Comparison of ENCODE assay signal across 31 cellular contexts in genomic region chr9:88013051-88013450, GRCh38.
"Had no signal": no experiment of that assay in that cellular context is flagged by ENCODE, and none has a peak within 500 bp of the region (broad histone marks: within the 10 kb centered on the region; RNA-seq: fewer than 3 reads in every experiment).

No MANE protein-coding gene starts in this region.

- H3K4me1 Mint-ChIP-seq: activated naive CD4-positive, alpha-beta T cell treated with anti-CD3 and anti-CD28 coated beads, Interleukin-2, amount 50 U/mL, for 24 hours had no signal

- H3K27me3 Mint-ChIP-seq: brain had no signal

- DNase-seq: activated CD4-positive, alpha-beta T cell treated with anti-CD3 and anti-CD28 coated beads, Interleukin-2, amount 10 ng/mL, durations not matched to agents 7 days and 5 days; activated CD4-positive, alpha-beta T cell treated with anti-CD3 and anti-CD28 coated beads, Interleukin-2, amount 50 U/mL, for 48 hours; activated CD8-positive, alpha-beta T cell treated with anti-CD3 and anti-CD28 coated beads, Interleukin-2, amount 10 ng/mL, durations not matched to agents 7 days and 5 days; activated gamma-delta T cell; activated naive CD4-positive, alpha-beta T cell treated with Interleukin-2 at 50 U/mL for 16 hours; activated T-cell treated with anti-CD3 and anti-CD28 coated beads, Interleukin-2, amount 50 U/mL, for 24 hours; adrenal gland; caudate nucleus; cerebellar nuclear complex; Karpas-422; NCI-H1105; NCI-H1417 treated with DMSO at 0.1 percent for 48 hours; NCI-H187 treated with DMSO at 0.1 percent for 48 hours; NCI-H2081; NCI-H2171 treated with DMSO at 0.1 percent for 48 hours; NCI-H2227 treated with DMSO at 0.1 percent for 48 hours; NCI-H446; NCI-H510A treated with DMSO at 0.1 percent for 48 hours; NCI-H526 treated with DMSO at 0.1 percent for 48 hours; NCI-H774; PC-3; Peyer's patch; RPMI8226; SW 1271; T-helper 1 cell; T-helper 2 cell; T-helper 9 cell had no signal

- H3K9me3 ChIP-seq: adrenal gland, Peyer's patch had no signal

- H3K36me3 Mint-ChIP-seq: activated naive CD4-positive, alpha-beta T cell treated with anti-CD3 and anti-CD28 coated beads, Interleukin-2, amount 50 U/mL, for 24 hours; brain had no signal

- H3K27ac ChIP-seq: adrenal gland, Peyer's patch, VCaP had no signal

- H3K27me3 ChIP-seq: adrenal gland, Peyer's patch had no signal

- ATAC-seq: activated CD8-positive, alpha-beta T cell treated with anti-CD3 and anti-CD28 coated beads, Interleukin-2, amount 10 ng/mL, durations not matched to agents 7 days and 5 days; PC-3 had no signal

- H3K4me3 ChIP-seq: adrenal gland, Peyer's patch had no signal

- H3K27ac Mint-ChIP-seq: activated CD4-positive, alpha-beta T cell treated with anti-CD3 and anti-CD28 coated beads, Interleukin-2, amount 10 ng/mL, durations not matched to agents 7 days and 5 days; activated CD8-positive, alpha-beta T cell treated with anti-CD3 and anti-CD28 coated beads, Interleukin-2, amount 10 ng/mL, durations not matched to agents 7 days and 5 days; activated naive CD4-positive, alpha-beta T cell treated with anti-CD3 and anti-CD28 coated beads, Interleukin-2, amount 50 U/mL, for 24 hours; activated T-cell treated with anti-CD3 and anti-CD28 coated beads, Interleukin-2, amount 50 U/mL, for 24 hours; activated T-helper 2 cell treated with anti-CD3 and anti-CD28 coated beads, Interferon-gamma antibody, Interleukin-2, Interleukin-4, amounts not matched to agents 10 μg/mL and 5 μg/mL and 100 μg/mL, durations not matched to agents 14 hours and 24 hours and 36 hours; brain had no signal

- H3K4me1 ChIP-seq: Peyer's patch had no signal

- H3K36me3 ChIP-seq: adrenal gland, Peyer's patch had no signal

- H3K9me3 Mint-ChIP-seq: activated CD4-positive, alpha-beta T cell treated with anti-CD3 and anti-CD28 coated beads, Interleukin-2, amount 10 ng/mL, durations not matched to agents 7 days and 5 days; activated naive CD4-positive, alpha-beta T cell treated with anti-CD3 and anti-CD28 coated beads, Interleukin-2, amount 50 U/mL, for 24 hours; activated T-cell treated with anti-CD3 and anti-CD28 coated beads, Interleukin-2, amount 50 U/mL, for 24 hours had no signal

- H3K4me3 Mint-ChIP-seq: activated CD4-positive, alpha-beta T cell treated with anti-CD3 and anti-CD28 coated beads, Interleukin-2, amount 10 ng/mL, durations not matched to agents 7 days and 5 days; activated CD8-positive, alpha-beta T cell treated with anti-CD3 and anti-CD28 coated beads, Interleukin-2, amount 10 ng/mL, durations not matched to agents 7 days and 5 days; activated naive CD4-positive, alpha-beta T cell treated with anti-CD3 and anti-CD28 coated beads, Interleukin-2, amount 50 U/mL, for 24 hours; activated T-cell treated with anti-CD3 and anti-CD28 coated beads, Interleukin-2, amount 50 U/mL, for 24 hours; brain had no signal
